21 cellular contexts compared by ENCODE assay signal in genomic region chr22:25407859-25408229, GRCh38.
DNase-seq lines count a peak whose midpoint lies in the region; ATAC-seq and TF ChIP-seq lines count a peak whose summit lies in the region.
"Had no signal": no experiment of that assay in that cellular context is flagged by ENCODE, and none has a peak within 500 bp of the region (broad histone marks: within the 10 kb centered on the region; RNA-seq: fewer than 3 reads in every experiment).

No MANE protein-coding gene starts in this region.

- no peak overlapping the region for H3K27ac ChIP-seq in BLaER1
- no peak overlapping the region for H3K27ac ChIP-seq in CD4-positive, alpha-beta T cell (ENCODE audit: low read depth, low read length)
- no peak overlapping the region for H3K27ac ChIP-seq in Karpas-422 (ENCODE audit: low read length)
- H3K27ac ChIP-seq: gastroesophageal sphincter had no signal

- peak overlapping the region; percentile 87 for H3K4me3 Mint-ChIP-seq in CD4-positive, alpha-beta T cell
- H3K4me3 Mint-ChIP-seq in WTC11 = no peak overlapping the region
- peak overlapping the region in 6 of 8 donors; percentile 36 to 82 (median 68) for H3K4me3 Mint-ChIP-seq in naive B cell

- H4K20me1 ChIP-seq in BLaER1 (peaks cover 18% of the 10 kb centered on the region), Karpas-422 (ENCODE audit: insufficient read depth, low read depth, low read length) (no peaks in the 10 kb centered on the region)

- no peak overlapping the region for H3K4me3 ChIP-seq in BLaER1
- no peak overlapping the region for H3K4me3 ChIP-seq in Karpas-422 (ENCODE audit: low read length)
- H3K4me3 ChIP-seq: gastroesophageal sphincter, GM12878 had no signal

- H3K79me2 ChIP-seq in Karpas-422 (ENCODE audit: low read length) = no peaks in the 10 kb centered on the region

- intact Hi-C loops in CD4-positive, alpha-beta T cell (cut with DNase I, micrococcal nuclease) = loop anchor here in 1 of 2 experiments (5.0 kb wide), 1 partner anchor 39 kb away; no protein-coding TSS in a partner anchor

- ATAC-seq in CD4-positive, alpha-beta T cell (ENCODE audit: poor library complexity) = no peak
- peak; percentile 27 for ATAC-seq in WTC11
- no peak for ATAC-seq in naive B cell (ENCODE audit: low read depth in 2 of 2)
- no peak for ATAC-seq in HG03521 (IDR thresholded peaks at IDR 0.05; ENCODE audit: unreplicated experiment)
- ATAC-seq in HG03139 (IDR thresholded peaks at IDR 0.05; ENCODE audit: unreplicated experiment) = no peak
- ATAC-seq: esophagus mucosa, gastroesophageal sphincter, GM12878, SK-N-SH treated with all-trans-retinoic acid at 6 μM for 48 hours had no signal

- H3K4me1 ChIP-seq in BLaER1 = peaks cover 46% of the 10 kb centered on the region
- H3K4me1 ChIP-seq in Karpas-422 (ENCODE audit: low read length) = peaks cover 11% of the 10 kb centered on the region

- no peaks in the 10 kb centered on the region for H3K27me3 ChIP-seq in BLaER1
- no peaks in the 10 kb centered on the region for H3K27me3 ChIP-seq in CD4-positive, alpha-beta T cell (ENCODE audit: control insufficient read depth, insufficient read depth, low read length)
- no peaks in the 10 kb centered on the region for H3K27me3 ChIP-seq in Karpas-422 (ENCODE audit: low read length)

- DNase-seq in CD4-positive, alpha-beta T cell = peak in 1 of 10 experiments; percentile 4
- DNase-seq in WTC11 (ENCODE audit: low spot score) = no peak
- no peak for DNase-seq in naive B cell
- DNase-seq in Karpas-422 = no peak
- DNase-seq: activated CD4-positive, alpha-beta T cell treated with anti-CD3 and anti-CD28 coated beads, Interleukin-2, amount 50 U/mL, for 1 hour; activated T-cell treated with anti-CD3 and anti-CD28 coated beads, Interleukin-2, amount 50 U/mL, for 1 hour; AML-193; DMS 273 treated with DMSO at 0.1 percent for 48 hours; GF-D8; HFFc6; NCI-H1436; NK-92 treated with Interleukin-12 subunit alpha and Interleukin-12 subunit beta, amount 100 ng/mL, for 24 hours; RPMI8226; stimulated activated CD4-positive, alpha-beta T cell treated with anti-CD3 and anti-CD28 coated beads, Interleukin-2, amount 100 ng/mL, for 48 hours had no signal

- H3K9me3 Mint-ChIP-seq in CD4-positive, alpha-beta T cell = no peaks in the 10 kb centered on the region
- H3K9me3 Mint-ChIP-seq in WTC11 = no peaks in the 10 kb centered on the region
- H3K9me3 Mint-ChIP-seq in naive B cell = peaks cover 0 to 1% (median 0%) of the 10 kb centered on the region in 7 donors
- H3K9me3 Mint-ChIP-seq: HFFc6 had no signal

- no peak overlapping the region for H2AFZ ChIP-seq in Karpas-422 (ENCODE audit: low read length)

- no peak overlapping the region for H3K27ac Mint-ChIP-seq in CD4-positive, alpha-beta T cell
- H3K27ac Mint-ChIP-seq in WTC11 = peak overlapping the region; percentile 57
- peak overlapping the region in 2 of 6 donors; percentile 52 to 84 for H3K27ac Mint-ChIP-seq in naive B cell

- peaks cover 1% of the 10 kb centered on the region for H3K9me3 ChIP-seq in BLaER1
- H3K9me3 ChIP-seq in CD4-positive, alpha-beta T cell (ENCODE audit: control insufficient read depth, low read length) = no peaks in the 10 kb centered on the region
- H3K9me3 ChIP-seq in Karpas-422 (ENCODE audit: low read length) = no peaks in the 10 kb centered on the region
- H3K9me3 ChIP-seq: gastroesophageal sphincter had no signal

- TF ChIP-seq CTCF in CD4-positive, alpha-beta T cell (IDR thresholded peaks at IDR 0.05) = no peak
- TF ChIP-seq CTCF in WTC11 (IDR thresholded peaks at IDR 0.05) = no peak

- H3K36me3 ChIP-seq in BLaER1 (no peaks in the 10 kb centered on the region), Karpas-422 (ENCODE audit: insufficient read depth, low read length) (no peaks in the 10 kb centered on the region)
- H3K36me3 ChIP-seq: gastroesophageal sphincter had no signal

- POLR2A ChIA-PET in CD4-positive, alpha-beta T cell (lab: Charles Lee) = no interaction called here
- POLR2A ChIA-PET in WTC11 (lab: Charles Lee) = interaction anchor here (0.7 kb wide), 1 partner anchor 28 kb away, joined by 7 read pairs; no protein-coding TSS in a partner anchor

- H3K9ac ChIP-seq in BLaER1 = no peak overlapping the region
- H3K9ac ChIP-seq in Karpas-422 (ENCODE audit: low read length) = no peak overlapping the region

- H3K27me3 Mint-ChIP-seq in CD4-positive, alpha-beta T cell = no peaks in the 10 kb centered on the region
- H3K27me3 Mint-ChIP-seq in WTC11 (ENCODE audit: low read depth) = peaks cover 15% of the 10 kb centered on the region
- no peaks in the 10 kb centered on the region for H3K27me3 Mint-ChIP-seq in naive B cell

- no peaks in the 10 kb centered on the region for H3K36me3 Mint-ChIP-seq in CD4-positive, alpha-beta T cell (ENCODE audit: low read depth)
- H3K36me3 Mint-ChIP-seq in WTC11 = 0 out of 2 replicates have a peak, but pooled peaks cover 1% of the 10 kb centered on the region
- no peaks in the 10 kb centered on the region for H3K36me3 Mint-ChIP-seq in naive B cell

- H3K9me2 ChIP-seq in Karpas-422 (replicated peaks; ENCODE audit: insufficient read depth, low read length) = no peaks in the 10 kb centered on the region

- peak overlapping the region; percentile 24; the same call in 1 of the 2 replicates for H3K4me2 ChIP-seq in BLaER1
- no peak overlapping the region for H3K4me2 ChIP-seq in Karpas-422 (ENCODE audit: low read depth, low read length, poor library complexity, severe bottlenecking)

- peaks cover 19% of the 10 kb centered on the region for H3K4me1 Mint-ChIP-seq in CD4-positive, alpha-beta T cell (ENCODE audit: low read depth)
- H3K4me1 Mint-ChIP-seq in WTC11 = peaks cover 23% of the 10 kb centered on the region
- H3K4me1 Mint-ChIP-seq in naive B cell = peaks cover 15 to 31% (median 20%) of the 10 kb centered on the region in 3 donors

- CTCF ChIA-PET in CD4-positive, alpha-beta T cell (lab: Charles Lee) = interaction anchor here (0.6 kb wide), 1 partner anchor 40 kb away, joined by 3 read pairs; no protein-coding TSS in a partner anchor
- CTCF ChIA-PET in WTC11 (lab: Charles Lee) = interaction anchor here (0.6 kb wide), 1 partner anchor 34 kb away, joined by 7 read pairs; no protein-coding TSS in a partner anchor

TF ChIP-seq in WTC11, 78 proteins besides CTCF, POLR2A, EP300 and RAD21 (continues in another document):
- TF ChIP-seq IRF1 (CRISPR knock-in tag; IDR thresholded peaks at IDR 0.05) (no peak), CDX4 (CRISPR knock-in tag; IDR thresholded peaks at IDR 0.05; ENCODE audit: borderline replicate concordance) (no peak), SMAD3 (CRISPR knock-in tag; IDR thresholded peaks at IDR 0.05; ENCODE audit: borderline replicate concordance) (no peak), HMGXB4 (CRISPR knock-in tag; IDR thresholded peaks at IDR 0.05) (no peak), JAZF1 (CRISPR knock-in tag; IDR thresholded peaks at IDR 0.05) (no peak), SP1 (CRISPR knock-in tag; conservative IDR thresholded peaks at IDR 0.05) (no peak), SMAD4 (CRISPR knock-in tag; IDR thresholded peaks at IDR 0.05) (no peak), FOXP4 (CRISPR knock-in tag; IDR thresholded peaks at IDR 0.05) (no peak), NR3C1 (CRISPR knock-in tag; conservative IDR thresholded peaks at IDR 0.05; ENCODE audit: low read depth) (no peak), ZNF219 (CRISPR knock-in tag; IDR thresholded peaks at IDR 0.05; ENCODE audit: borderline replicate concordance) (no peak)
